In the genomic region with DNA sequence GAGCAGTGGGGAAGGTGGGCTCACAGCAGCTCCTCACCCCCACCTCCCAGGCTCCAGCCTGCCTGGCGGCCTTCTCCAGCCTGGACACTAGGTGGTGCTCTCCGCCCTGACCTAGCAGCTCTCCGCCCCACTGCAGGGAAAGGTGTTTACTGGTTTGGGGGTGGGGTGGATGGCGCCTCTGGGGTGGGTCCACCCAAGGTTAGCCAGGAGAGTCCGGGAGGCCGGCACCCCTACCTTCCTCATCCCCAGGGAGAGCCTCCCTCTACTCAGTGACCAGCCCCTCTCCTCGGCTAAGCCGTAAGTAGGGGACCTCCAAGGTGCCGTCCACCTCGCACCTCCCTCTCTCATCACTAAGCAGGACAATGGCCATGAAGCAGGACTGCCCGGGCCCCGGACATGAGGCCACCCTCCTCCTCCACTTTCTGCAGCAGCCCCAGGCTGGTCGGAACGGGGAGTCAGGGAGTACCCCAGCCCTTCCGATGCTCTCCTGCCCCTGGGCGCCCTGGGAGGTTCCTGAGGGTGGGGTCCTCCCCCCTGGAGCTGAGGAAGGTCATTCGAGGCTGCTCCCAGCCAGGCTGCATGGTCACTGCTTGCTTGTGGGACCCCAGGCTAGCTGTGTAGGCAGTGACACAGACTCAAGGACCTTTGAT, we compare ENCODE assay signal across 1 cellular context.
A peak's percentile ranks its signal among the peaks of the same experiment; 100 is the strongest.
TF ChIP-seq lines count a peak whose summit lies in the region.

No MANE protein-coding gene starts in this region.

TF ChIP-seq in K562, 482 proteins besides CTCF, POLR2A, EP300 and RAD21 (continued from another document):
- TF ChIP-seq ZNF609 (CRISPR knock-in tag; IDR thresholded peaks at IDR 0.05; ENCODE audit: borderline replicate concordance): no peak
- no peak for TF ChIP-seq ZNF24 (IDR thresholded peaks at IDR 0.05)
- TF ChIP-seq NFYB (IDR thresholded peaks at IDR 0.05; ENCODE audit: extremely low read depth, insufficient read length): no peak
- no peak for TF ChIP-seq ZNF277 (CRISPR knock-in tag; IDR thresholded peaks at IDR 0.05; ENCODE audit: borderline replicate concordance)
- TF ChIP-seq NCOA6 (IDR thresholded peaks at IDR 0.05): no peak
- TF ChIP-seq NELFE (IDR thresholded peaks at IDR 0.05; ENCODE audit: insufficient read depth, insufficient read length): no peak
- TF ChIP-seq PHF21A (IDR thresholded peaks at IDR 0.05; ENCODE audit: borderline replicate concordance, low read depth): no peak
- TF ChIP-seq KAT8 (IDR thresholded peaks at IDR 0.05; ENCODE audit: low read depth): no peak
- TF ChIP-seq ETS2 (tag; IDR thresholded peaks at IDR 0.05; ENCODE audit: borderline replicate concordance, poor library complexity, severe bottlenecking): no peak
- peak; percentile 45; the same call in 1 of the 2 replicates for TF ChIP-seq RB1 (IDR thresholded peaks at IDR 0.05; ENCODE audit: low read depth)
- TF ChIP-seq CBFA2T2 (conservative IDR thresholded peaks at IDR 0.05): no peak
- TF ChIP-seq ILF3 (IDR thresholded peaks at IDR 0.05; ENCODE audit: borderline replicate concordance): no peak
- TF ChIP-seq ATF2 (CRISPR knock-in tag; IDR thresholded peaks at IDR 0.05): no peak
- TF ChIP-seq DDX20 (tag; IDR thresholded peaks at IDR 0.05; ENCODE audit: low read depth): no peak
- TF ChIP-seq BCOR (IDR thresholded peaks at IDR 0.05): no peak
